Comparison of ENCODE assay signal across 8 cellular contexts in genomic region chr7:143003393-143004051, GRCh38. TPM values are rescaled to one million over a fixed set of nuclear protein-coding genes. Genes with fewer than 3 reads are reported as not detected.
A peak's percentile ranks its signal among the peaks of the same experiment; 100 is the strongest.
DNase-seq lines count a peak whose midpoint lies in the region; ATAC-seq and TF ChIP-seq lines count a peak whose summit lies in the region.

No MANE protein-coding gene starts in this region.

- no peak overlapping the region for H3K27ac ChIP-seq in KMS-11
- no peak overlapping the region for H3K27ac ChIP-seq in SU-DHL-6 (ENCODE audit: low read depth, low read length)
- H3K27ac ChIP-seq in left lung = no peak overlapping the region

- H3K9ac ChIP-seq in KMS-11 (no peak overlapping the region), SU-DHL-6 (ENCODE audit: low read length) (no peak overlapping the region)

- no peaks in the 10 kb centered on the region for H3K27me3 ChIP-seq in KMS-11 (ENCODE audit: insufficient read depth, low read depth)
- H3K27me3 ChIP-seq in SU-DHL-6 (ENCODE audit: low read length) = no peaks in the 10 kb centered on the region
- H3K27me3 ChIP-seq in left lung = peaks cover 0 to 5% of the 10 kb centered on the region in 2 donors

- H3K9me3 ChIP-seq in SU-DHL-6 (ENCODE audit: insufficient read depth, low read length) = no peaks in the 10 kb centered on the region
- H3K9me3 ChIP-seq in left lung = no peaks in the 10 kb centered on the region

- peak; percentile 87 for ATAC-seq in left lung
- ATAC-seq in HG03571 (IDR thresholded peaks at IDR 0.05; ENCODE audit: unreplicated experiment) = no peak

- H3K4me1 ChIP-seq in KMS-11 (ENCODE audit: low read depth, poor library complexity, severe bottlenecking) (peaks cover 4% of the 10 kb centered on the region), left lung (peaks cover 0 to 9% of the 10 kb centered on the region in 2 donors)

- H3K4me2 ChIP-seq in KMS-11 (peak overlapping the region; percentile 27), SU-DHL-6 (ENCODE audit: low read depth, low read length, poor library complexity, severe bottlenecking) (peak overlapping the region; percentile 16)

- H3K36me3 ChIP-seq in KMS-11 (ENCODE audit: insufficient read depth) = no peaks in the 10 kb centered on the region
- no peaks in the 10 kb centered on the region for H3K36me3 ChIP-seq in SU-DHL-6 (ENCODE audit: low read length)
- H3K36me3 ChIP-seq in left lung = no peaks in the 10 kb centered on the region

- no peaks in the 10 kb centered on the region for H3F3A ChIP-seq in SU-DHL-6 (ENCODE audit: insufficient read depth)

- DNase-seq in EH (ENCODE audit: low read depth) (peak; percentile 56), GM20000 (ENCODE audit: low spot score) (peak; percentile 65), cerebellar cortex (ENCODE audit: low spot score) (peak; percentile 27), left lung (no peak)
- DNase-seq in stimulated activated naive CD4-positive, alpha-beta T cell treated with Interleukin-2 at 50 U/mL for 16 hours (lab: John Stamatoyannopoulos, UW) = peak; percentile 10

- TF ChIP-seq CTCF in GM20000 (IDR thresholded peaks at IDR 0.05; ENCODE audit: extremely low read depth, missing control alignments) = peak; percentile 33
- TF ChIP-seq CTCF in KMS-11 (conservative IDR thresholded peaks at IDR 0.05; ENCODE audit: low read depth, low read length) = peak; percentile 97
- TF ChIP-seq CTCF in SU-DHL-6 (IDR thresholded peaks at IDR 0.05; ENCODE audit: insufficient read depth, low read length, poor library complexity, severe bottlenecking) = peak; percentile 3
- peak; percentile 53 to 67 for TF ChIP-seq CTCF in left lung (IDR thresholded peaks at IDR 0.05)

- H4K20me1 ChIP-seq in KMS-11 (ENCODE audit: insufficient read depth) (no peaks in the 10 kb centered on the region), SU-DHL-6 (ENCODE audit: low read depth, low read length) (no peaks in the 10 kb centered on the region)

- H3K4me3 ChIP-seq in KMS-11 (IDR thresholded peaks at IDR 0.05; ENCODE audit: insufficient read depth, low read depth, low read length) (no peak overlapping the region), SU-DHL-6 (ENCODE audit: insufficient read depth, low read length, poor library complexity, severe bottlenecking) (no peak overlapping the region), left lung (no peak overlapping the region)

- intact Hi-C loops in left lung (cut with DNase I) = loop anchor here (10.0 kb wide), 2 partner anchors 139 to 211 kb away; no protein-coding TSS in a partner anchor

- H3K9me2 ChIP-seq in SU-DHL-6 (replicated peaks; ENCODE audit: insufficient read depth, low read length) = no peaks in the 10 kb centered on the region

- peak overlapping the region; percentile 78 for H2AFZ ChIP-seq in KMS-11 (ENCODE audit: low read depth)
- H2AFZ ChIP-seq in SU-DHL-6 (ENCODE audit: low read depth, low read length, severe bottlenecking) = peak overlapping the region; percentile 55

- H3K79me2 ChIP-seq in KMS-11 (ENCODE audit: insufficient read depth, low read depth) (no peaks in the 10 kb centered on the region), SU-DHL-6 (ENCODE audit: insufficient read depth, low read length) (no peaks in the 10 kb centered on the region)

RNA-seq across cellular contexts. Expression of gene OR9A2, which starts 23.4 kb away (rescaled TPM):
- total RNA-seq in left lung = not detected

RNA-seq across cellular contexts. Expression of gene KEL, which starts 41.4 kb away (rescaled TPM):
- under 1 TPM; 0.58 to 0.96 TPM for total RNA-seq in left lung

RNA-seq across cellular contexts. Expression of gene OR6V1, which starts 48.6 kb away (rescaled TPM):
- not detected for total RNA-seq in left lung

Comparison
In these comparisons a context has a peak if more than half of its experiments do, and no peak if none do; other contexts are left out.
1. DNase-seq: peak in EH (single experiment), GM20000 (single experiment), cerebellar cortex (single experiment) and stimulated activated naive CD4-positive, alpha-beta T cell treated with Interleukin-2 at 50 U/mL for 16 hours (single experiment); none in left lung (0 of 2).
2. CTCF ChIP-seq: peak in every context shown above with its lines; median percentile 97 in KMS-11; 60 in left lung; 33 in GM20000; 3 in SU-DHL-6.